Comparison of ENCODE assay signal across 21 cellular contexts in genomic region chr5:57772512-57772911, GRCh38.
"Had no signal": no experiment of that assay in that cellular context is flagged by ENCODE, and none has a peak within 500 bp of the region (broad histone marks: within the 10 kb centered on the region; RNA-seq: fewer than 3 reads in every experiment).

No MANE protein-coding gene starts in this region.

- H3K27ac ChIP-seq: adrenal gland, ascending aorta, KMS-11 had no signal

- H3K4me1 ChIP-seq: ascending aorta had no signal

- H3K9ac ChIP-seq: KMS-11 had no signal

- H3K27me3 ChIP-seq: adrenal gland, ascending aorta had no signal

- H3K36me3 ChIP-seq: adrenal gland, ascending aorta had no signal

- DNase-seq: activated CD4-positive, alpha-beta T cell treated with anti-CD3 and anti-CD28 coated beads for 48 hours; activated CD4-positive, alpha-beta T cell treated with anti-CD3 and anti-CD28 coated beads, Interleukin-2, amount 50 U/mL, for 4 hours; activated CD4-positive, CD25-positive, alpha-beta regulatory T cell treated with anti-CD3 and anti-CD28 coated beads, Interleukin-2, amount 50 U/mL, for 72 hours; activated CD8-positive, alpha-beta memory T cell treated with anti-CD3 and anti-CD28 coated beads, Interleukin-2, amount 50 U/mL, for 48 hours; activated CD8-positive, alpha-beta T cell treated with anti-CD3 and anti-CD28 coated beads, Interleukin-2, amount 10 ng/mL, durations not matched to agents 7 days and 5 days; activated naive CD4-positive, alpha-beta T cell treated with anti-CD3 and anti-CD28 coated beads, Interleukin-2, amount 50 U/mL, for 16 hours; activated naive CD8-positive, alpha-beta T cell treated with anti-CD3 and anti-CD28 coated beads, Interleukin-2, amount 10 ng/mL, durations not matched to agents 7 days and 5 days; activated T-cell treated with anti-CD3 and anti-CD28 coated beads, Interleukin-2, amount 50 U/mL, for 1 hour; adrenal gland; NCI-H1048; NCI-H1930; NCI-H2171; NCI-H2227 treated with DMSO at 0.1 percent for 48 hours; NCI-H526; NCI-H82; PC-3; SHP77 treated with DMSO at 0.1 percent for 48 hours; T1000 had no signal

- H3K4me2 ChIP-seq: KMS-11 had no signal

- ATAC-seq: activated CD8-positive, alpha-beta T cell treated with anti-CD3 and anti-CD28 coated beads, Interleukin-2, amount 10 ng/mL, durations not matched to agents 7 days and 5 days; PC-3; WTC11 had no signal

- H3K4me3 ChIP-seq: adrenal gland, ascending aorta had no signal

- H3K9me3 ChIP-seq: adrenal gland, ascending aorta had no signal
